21 cellular contexts compared by ENCODE assay signal in genomic region chr17:68507581-68507980, GRCh38. TPM values are rescaled to one million over a fixed set of nuclear protein-coding genes. Genes with fewer than 3 reads are reported as not detected.
A peak's percentile ranks its signal among the peaks of the same experiment; 100 is the strongest.
DNase-seq lines count a peak whose midpoint lies in the region; ATAC-seq, FAIRE-seq and TF ChIP-seq lines count a peak whose summit lies in the region.
"Had no signal": no experiment of that assay in that cellular context is flagged by ENCODE, and none has a peak within 500 bp of the region (broad histone marks: within the 10 kb centered on the region; RNA-seq: fewer than 3 reads in every experiment).

No MANE protein-coding gene starts in this region.

- no peak for FAIRE-seq in astrocyte (lab: Jason Lieb, UNC)
- FAIRE-seq: GM12891 had no signal

- H3F3A ChIP-seq in PC-3 (ENCODE audit: low read length, unreplicated experiment), result no peaks in the 10 kb centered on the region

- peak overlapping the region; percentile 3 for H3K27ac Mint-ChIP-seq in astrocyte (ENCODE audit: unreplicated experiment)
- H3K27ac Mint-ChIP-seq: T-cell had no signal

- no peaks in the 10 kb centered on the region for H3K27me3 Mint-ChIP-seq in astrocyte (ENCODE audit: low read depth, unreplicated experiment)
- H3K27me3 Mint-ChIP-seq: CD8-positive, alpha-beta memory T cell; T-cell had no signal

- H3K4me3 ChIP-seq in Karpas-422 (ENCODE audit: low read length), result no peak overlapping the region
- H3K4me3 ChIP-seq in PC-3 (ENCODE audit: low read length), result no peak overlapping the region
- no peak overlapping the region for H3K4me3 ChIP-seq in astrocyte (ENCODE audit: insufficient read depth, low read depth, low read length)
- H3K4me3 ChIP-seq in neutrophil (ENCODE audit: low read depth in 1 of 2, low read length in 1 of 2), result no peak overlapping the region
- H3K4me3 ChIP-seq: BLaER1, HAP-1, SK-N-MC had no signal

- no peaks in the 10 kb centered on the region for H3K9me3 Mint-ChIP-seq in astrocyte (ENCODE audit: unreplicated experiment)
- H3K9me3 Mint-ChIP-seq: CD8-positive, alpha-beta memory T cell; T-cell had no signal

- H3K4me1 Mint-ChIP-seq in astrocyte (ENCODE audit: low read depth, unreplicated experiment), result no peaks in the 10 kb centered on the region

- H4K20me1 ChIP-seq in Karpas-422 (ENCODE audit: insufficient read depth, low read depth, low read length), result no peaks in the 10 kb centered on the region
- H4K20me1 ChIP-seq in PC-3 (ENCODE audit: low read length), result no peaks in the 10 kb centered on the region
- no peaks in the 10 kb centered on the region for H4K20me1 ChIP-seq in astrocyte (ENCODE audit: insufficient read depth, low read length)
- H4K20me1 ChIP-seq: BLaER1 had no signal

- H3K9me3 ChIP-seq in Karpas-422 (ENCODE audit: low read length) (no peaks in the 10 kb centered on the region), PC-3 (ENCODE audit: low read length) (no peaks in the 10 kb centered on the region), astrocyte (ENCODE audit: insufficient read depth, low read depth, low read length) (no peaks in the 10 kb centered on the region), neutrophil (no peaks in the 10 kb centered on the region)
- H3K9me3 ChIP-seq: BLaER1, HAP-1 had no signal

- H3K4me1 ChIP-seq in Karpas-422 (ENCODE audit: low read length), result peaks cover 24% of the 10 kb centered on the region
- peaks cover 21% of the 10 kb centered on the region for H3K4me1 ChIP-seq in PC-3 (ENCODE audit: insufficient read depth, low read length)
- H3K4me1 ChIP-seq in astrocyte (ENCODE audit: insufficient read depth, low read length), result peaks cover 5% of the 10 kb centered on the region
- peaks cover 53 to 66% of the 10 kb centered on the region in 2 experiments for H3K4me1 ChIP-seq in neutrophil (ENCODE audit: control insufficient read depth in 1 of 2, insufficient read depth in 1 of 2, low read depth in 1 of 2, low read length in 1 of 2)

- no peak for TF ChIP-seq CTCF in PC-3 (conservative IDR thresholded peaks at IDR 0.05; ENCODE audit: low read depth, low read length)
- no peak for TF ChIP-seq CTCF in astrocyte (IDR thresholded peaks at IDR 0.05; ENCODE audit: insufficient read depth, low read depth, low read length)
- no peak for TF ChIP-seq CTCF in neutrophil (IDR thresholded peaks at IDR 0.05)

- H3K36me3 Mint-ChIP-seq in astrocyte (ENCODE audit: low read depth, unreplicated experiment), result no peaks in the 10 kb centered on the region
- H3K36me3 Mint-ChIP-seq: T-cell had no signal

- no TSS peak for BruUV-seq in PC-3 (replicated peaks; lab: Mats Ljungman, UMichigan)

- H3K27me3 ChIP-seq in Karpas-422 (ENCODE audit: low read length) (no peaks in the 10 kb centered on the region), PC-3 (ENCODE audit: low read length) (no peaks in the 10 kb centered on the region), astrocyte (ENCODE audit: insufficient read depth, low read length) (no peaks in the 10 kb centered on the region), neutrophil (no peaks in the 10 kb centered on the region)
- H3K27me3 ChIP-seq: BLaER1 had no signal

- no peak overlapping the region for H2AFZ ChIP-seq in Karpas-422 (ENCODE audit: low read length)
- H2AFZ ChIP-seq in PC-3 (ENCODE audit: low read length), result no peak overlapping the region
- no peak overlapping the region for H2AFZ ChIP-seq in astrocyte (ENCODE audit: low read depth, low read length)

- H3K4me2 ChIP-seq in Karpas-422 (ENCODE audit: low read depth, low read length, poor library complexity, severe bottlenecking), result no peak overlapping the region
- H3K4me2 ChIP-seq in PC-3 (ENCODE audit: low read length), result no peak overlapping the region
- H3K4me2 ChIP-seq in astrocyte (ENCODE audit: low read length), result no peak overlapping the region
- H3K4me2 ChIP-seq: BLaER1 had no signal

- intact Hi-C loops in PC-3 (cut with micrococcal nuclease), result no loop called here

- DNase-seq in Karpas-422, result peak; percentile 21
- peak; percentile 18 for DNase-seq in PC-3
- DNase-seq in astrocyte (ENCODE audit: low read depth), result no peak
- DNase-seq in iPS-NIHi7 (ENCODE audit: extremely low spot score), result no peak
- DNase-seq in mesenteric fat pad (ENCODE audit: low spot score), result no peak
- no peak for DNase-seq in dermis blood vessel endothelial cell
- DNase-seq: CD8-positive, alpha-beta memory T cell; GF-D8; NCI-H1436 treated with DMSO at 0.1 percent for 48 hours; NCI-H2029 treated with DMSO at 0.1 percent for 48 hours; NCI-H2171 treated with DMSO at 0.1 percent for 48 hours; NCI-H446 treated with DMSO at 0.1 percent for 48 hours; Right ventricle myocardium superior; T-cell had no signal

- no peak overlapping the region for H3K9ac ChIP-seq in Karpas-422 (ENCODE audit: low read length)
- no peak overlapping the region for H3K9ac ChIP-seq in PC-3 (ENCODE audit: low read length)
- H3K9ac ChIP-seq in astrocyte (ENCODE audit: low read length), result no peak overlapping the region
- H3K9ac ChIP-seq: BLaER1 had no signal

- no peaks in the 10 kb centered on the region for H3K9me2 ChIP-seq in Karpas-422 (replicated peaks; ENCODE audit: insufficient read depth, low read length)
- no peaks in the 10 kb centered on the region for H3K9me2 ChIP-seq in PC-3 (replicated peaks; ENCODE audit: low read length)

- no peak overlapping the region for H3K27ac ChIP-seq in Karpas-422 (ENCODE audit: low read length)
- H3K27ac ChIP-seq in PC-3 (ENCODE audit: low read length), result no peak overlapping the region
- no peak overlapping the region for H3K27ac ChIP-seq in astrocyte (ENCODE audit: low read depth, low read length)
- H3K27ac ChIP-seq in neutrophil, result peak overlapping the region; percentile 100
- H3K27ac ChIP-seq: BLaER1, SK-N-MC had no signal

- CTCF ChIA-PET in PC-3 (lab: Charles Lee), result no interaction called here

- H3K79me2 ChIP-seq in Karpas-422 (ENCODE audit: low read length) (peaks cover 4% of the 10 kb centered on the region), PC-3 (ENCODE audit: low read length) (peaks cover 4% of the 10 kb centered on the region; the same call in 1 of the 2 replicates), astrocyte (ENCODE audit: insufficient read depth, low read length) (peaks cover 4% of the 10 kb centered on the region)

- no peak for ATAC-seq in PC-3
- ATAC-seq in HG02852 (IDR thresholded peaks at IDR 0.05; ENCODE audit: unreplicated experiment), result no peak
- ATAC-seq: Panc1, T-cell had no signal

- no peak overlapping the region for H3K4me3 Mint-ChIP-seq in astrocyte (ENCODE audit: unreplicated experiment)
- H3K4me3 Mint-ChIP-seq: T-cell had no signal

- POLR2A ChIA-PET in PC-3 (lab: Charles Lee; ENCODE audit: unreplicated experiment), result interaction anchor here (0.6 kb wide), 1 partner anchor 11 kb away, joined by 3 read pairs; no protein-coding TSS in a partner anchor

- no peaks in the 10 kb centered on the region for H3K36me3 ChIP-seq in Karpas-422 (ENCODE audit: insufficient read depth, low read length)
- no peaks in the 10 kb centered on the region for H3K36me3 ChIP-seq in PC-3 (ENCODE audit: low read depth, low read length)
- H3K36me3 ChIP-seq in astrocyte (ENCODE audit: insufficient read depth, low read length), result no peaks in the 10 kb centered on the region
- H3K36me3 ChIP-seq in neutrophil, result no peaks in the 10 kb centered on the region
- H3K36me3 ChIP-seq: BLaER1, HAP-1 had no signal

RNA-seq across cellular contexts. Expression of gene PRKAR1A, which starts 4.6 kb away (rescaled TPM):
- total RNA-seq in Karpas-422 (2014; rRNA removed; shearing (Covaris generic); ENCODE audit: low replicate concordance), result 201 and 234 TPM in 2 replicates
- total RNA-seq in PC-3 (2014; rRNA removed) (208 and 214 TPM in 2 replicates), astrocyte (235 and 254 TPM in 2 replicates), mesenteric fat pad (470 TPM), dermis blood vessel endothelial cell (403 and 572 TPM in 2 replicates)

RNA-seq across cellular contexts. Expression of gene WIPI1, which starts 50.3 kb away (rescaled TPM):
- 28.7 and 33.0 TPM in 2 replicates for total RNA-seq in Karpas-422 (2014; rRNA removed; shearing (Covaris generic); ENCODE audit: low replicate concordance)
- 19.6 and 20.2 TPM in 2 replicates for total RNA-seq in PC-3 (2014; rRNA removed)
- 83.5 and 92.4 TPM in 2 replicates for total RNA-seq in astrocyte
- 124 TPM for total RNA-seq in mesenteric fat pad
- 60.2 and 65.5 TPM in 2 replicates for total RNA-seq in dermis blood vessel endothelial cell

Comparison
In these comparisons a context has a peak if more than half of its experiments do, and no peak if none do; other contexts are left out.
1. DNase-seq: peak in Karpas-422 (single experiment) and PC-3 (single experiment); none in astrocyte (single experiment), iPS-NIHi7 (single experiment), mesenteric fat pad (single experiment) and dermis blood vessel endothelial cell (single experiment).